ENCODE assay signal across 9 cellular contexts in the genomic region with DNA sequence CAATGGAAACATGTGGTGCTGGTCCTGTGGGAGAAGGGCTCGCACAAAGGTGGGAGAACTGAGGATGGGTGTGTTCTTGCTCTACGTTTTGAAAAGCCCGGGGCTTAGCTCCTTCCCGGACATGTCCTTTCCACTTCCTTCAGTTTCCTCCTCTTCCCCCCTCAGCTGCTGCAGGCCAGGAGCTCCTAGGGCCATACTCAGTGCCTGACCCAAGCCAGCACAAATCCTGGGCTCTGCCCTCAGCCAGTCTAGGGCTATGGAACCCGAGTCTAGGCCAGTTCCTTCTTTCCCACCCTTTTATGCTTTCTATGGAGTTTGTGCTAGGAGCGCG. TPM values are rescaled to one million over a fixed set of nuclear protein-coding genes. Genes with fewer than 3 reads are reported as not detected.
A peak's percentile ranks its signal among the peaks of the same experiment; 100 is the strongest.
DNase-seq lines count a peak whose midpoint lies in the region; ATAC-seq, FAIRE-seq and TF ChIP-seq lines count a peak whose summit lies in the region.
"Had no signal": no experiment of that assay in that cellular context is flagged by ENCODE, and none has a peak within 500 bp of the region (broad histone marks: within the 10 kb centered on the region; RNA-seq: fewer than 3 reads in every experiment).

No MANE protein-coding gene starts in this region.

- ATAC-seq in HCT116 (no peak), HG03280 (IDR thresholded peaks at IDR 0.05; ENCODE audit: unreplicated experiment) (no peak), GM19463 (IDR thresholded peaks at IDR 0.05; ENCODE audit: unreplicated experiment) (no peak)

- H2AFZ ChIP-seq in HCT116 (ENCODE audit: low read depth, low read length, poor library complexity, severe bottlenecking) (no peak overlapping the region), astrocyte (ENCODE audit: low read depth, low read length) (peak overlapping the region; percentile 77)

- H3K4me3 ChIP-seq in HCT116 (replicated peaks in 1 of 2; ENCODE audit: low read depth in 1 of 2, low read length in 2 of 2): no peak overlapping the region
- H3K4me3 ChIP-seq in astrocyte (ENCODE audit: insufficient read depth, low read depth, low read length): peak overlapping the region; percentile 52
- H3K4me3 ChIP-seq in iPS-18a (ENCODE audit: low read length): peak overlapping the region; percentile 68
- peak overlapping the region; percentile 80 to 81 (median 80) for H3K4me3 ChIP-seq in skeletal muscle tissue (ENCODE audit: low read length in 3 of 3)

- no peak overlapping the region for H3K27ac Mint-ChIP-seq in astrocyte (ENCODE audit: unreplicated experiment)

- POLR2A ChIA-PET in HCT116 (lab: Charles Lee): no interaction called here

- CTCF ChIA-PET in HCT116 (lab: Charles Lee): no interaction called here

- peaks cover 9% of the 10 kb centered on the region for H3K4me1 Mint-ChIP-seq in astrocyte (ENCODE audit: low read depth, unreplicated experiment)

- intact Hi-C loops in HCT116 (cut with micrococcal nuclease): no loop called here

- peak overlapping the region; percentile 83 for H3K4me2 ChIP-seq in HCT116 (ENCODE audit: low read length)
- H3K4me2 ChIP-seq in astrocyte (ENCODE audit: low read length): peak overlapping the region; percentile 94

- H3K36me3 ChIP-seq in HCT116 (ENCODE audit: control insufficient read depth in 1 of 2, insufficient read depth in 2 of 2, low read length in 2 of 2) (no peaks in the 10 kb centered on the region), astrocyte (ENCODE audit: insufficient read depth, low read length) (no peaks in the 10 kb centered on the region), iPS-18a (ENCODE audit: control insufficient read depth, low read depth, low read length) (no peaks in the 10 kb centered on the region), skeletal muscle tissue (ENCODE audit: control insufficient read depth in 3 of 3, insufficient read depth in 3 of 3, low read length in 3 of 3) (peaks cover 0 to 12% (median 0%) of the 10 kb centered on the region in 3 donors)

- no peaks in the 10 kb centered on the region for H3K9me2 ChIP-seq in HCT116 (ENCODE audit: insufficient read depth)

- H3K27me3 ChIP-seq in HCT116 (ENCODE audit: insufficient read depth, low read length): no peaks in the 10 kb centered on the region
- H3K27me3 ChIP-seq in astrocyte (ENCODE audit: insufficient read depth, low read length): peaks cover 88% of the 10 kb centered on the region
- peaks cover 98% of the 10 kb centered on the region for H3K27me3 ChIP-seq in iPS-18a (ENCODE audit: control insufficient read depth, insufficient read depth, low read length)
- peaks cover 7 to 13% (median 8%) of the 10 kb centered on the region in 3 donors for H3K27me3 ChIP-seq in skeletal muscle tissue (ENCODE audit: control insufficient read depth in 3 of 3, insufficient read depth in 3 of 3, low read length in 3 of 3)

- peak overlapping the region; percentile 83 for H3K4me3 Mint-ChIP-seq in astrocyte (ENCODE audit: unreplicated experiment)

- H3K9ac ChIP-seq in HCT116 (ENCODE audit: low read length) (no peak overlapping the region), astrocyte (ENCODE audit: low read length) (peak overlapping the region; percentile 61), iPS-18a (ENCODE audit: low read length) (no peak overlapping the region), skeletal muscle tissue (ENCODE audit: low read depth in 1 of 3, low read length in 3 of 3) (peak overlapping the region; percentile 74 to 84 (median 83))

- H3K9me3 ChIP-seq in HCT116 (ENCODE audit: control insufficient read depth in 1 of 2, insufficient read depth in 1 of 2, low read depth in 1 of 2, low read length in 2 of 2): no peaks in the 10 kb centered on the region
- H3K9me3 ChIP-seq in astrocyte (ENCODE audit: insufficient read depth, low read depth, low read length): peaks cover 11% of the 10 kb centered on the region
- no peaks in the 10 kb centered on the region for H3K9me3 ChIP-seq in iPS-18a (ENCODE audit: control insufficient read depth, low read depth, low read length)
- H3K9me3 ChIP-seq in skeletal muscle tissue (ENCODE audit: control insufficient read depth in 3 of 3, low read length in 3 of 3): no peaks in the 10 kb centered on the region

- H3K27me3 Mint-ChIP-seq in astrocyte (ENCODE audit: low read depth, unreplicated experiment): peaks cover 59% of the 10 kb centered on the region

- no peak for FAIRE-seq in astrocyte (lab: Jason Lieb, UNC)

- no TSS peak for BruUV-seq in HCT116 (replicated peaks; lab: Mats Ljungman, UMichigan)

- peaks cover 10% of the 10 kb centered on the region for H3K9me3 Mint-ChIP-seq in astrocyte (ENCODE audit: unreplicated experiment)

- peaks cover 14% of the 10 kb centered on the region for H3K36me3 Mint-ChIP-seq in astrocyte (ENCODE audit: low read depth, unreplicated experiment)

- H3K27ac ChIP-seq in HCT116 (ENCODE audit: low read depth, low read length) (no peak overlapping the region), astrocyte (ENCODE audit: low read depth, low read length) (no peak overlapping the region), iPS-18a (ENCODE audit: low read length) (no peak overlapping the region), skeletal muscle tissue (ENCODE audit: low read depth, low read length) (peak overlapping the region; percentile 91)

- in situ Hi-C loops in G401 (cut with HindIII; ENCODE audit: low sequenced_read_pairs): no loop called here

- DNase-seq in HCT116 (ENCODE audit: low read depth, low spot score) (no peak), astrocyte (ENCODE audit: low read depth) (no peak), G401 (ENCODE audit: low spot score) (no peak)
- no peak for DNase-seq in activated T-cell treated with anti-CD3 and anti-CD28 coated beads, Interleukin-2, amount 50 U/mL, for 1 hour
- DNase-seq: NCI-H1930 had no signal

- no peaks in the 10 kb centered on the region for H3K79me2 ChIP-seq in HCT116 (ENCODE audit: insufficient read depth, low read length)
- H3K79me2 ChIP-seq in astrocyte (ENCODE audit: insufficient read depth, low read length): no peaks in the 10 kb centered on the region

- no peak for TF ChIP-seq CTCF in HCT116 (IDR thresholded peaks at IDR 0.05 in 2 of 3, conservative IDR thresholded peaks at IDR 0.05 in 1 of 3; ENCODE audit: borderline replicate concordance in 1 of 3, insufficient read depth in 1 of 3, low read depth in 2 of 3, low read length in 2 of 3)
- TF ChIP-seq CTCF in astrocyte (IDR thresholded peaks at IDR 0.05; ENCODE audit: insufficient read depth, low read depth, low read length): no peak

- no peaks in the 10 kb centered on the region for H4K20me1 ChIP-seq in HCT116 (ENCODE audit: insufficient read depth)
- peaks cover 6% of the 10 kb centered on the region for H4K20me1 ChIP-seq in astrocyte (ENCODE audit: insufficient read depth, low read length)

- TF ChIP-seq POLR2A in HCT116 (IDR thresholded peaks at IDR 0.05; ENCODE audit: borderline replicate concordance, extremely low read depth, insufficient read depth, insufficient read length): no peak

- RAD21 ChIA-PET in HCT116 (lab: Charles Lee; ENCODE audit: low non-redundant PET in 1 of 2, low total read pairs in 2 of 2, uncharacterized antibody in 2 of 2, unreplicated experiment in 2 of 2): no interaction called here

- no peak for TF ChIP-seq RAD21 in HCT116 (IDR thresholded peaks at IDR 0.05; ENCODE audit: low read depth)

- H3K4me1 ChIP-seq in HCT116 (ENCODE audit: control insufficient read depth in 1 of 2, insufficient read depth in 2 of 2, low read length in 2 of 2): peaks cover 7 to 23% of the 10 kb centered on the region in 2 experiments
- H3K4me1 ChIP-seq in astrocyte (ENCODE audit: insufficient read depth, low read length): peaks cover 31% of the 10 kb centered on the region
- H3K4me1 ChIP-seq in iPS-18a (ENCODE audit: control insufficient read depth, low read depth, low read length): peaks cover 12% of the 10 kb centered on the region
- peaks cover 48 to 63% (median 61%) of the 10 kb centered on the region in 3 donors for H3K4me1 ChIP-seq in skeletal muscle tissue (ENCODE audit: control insufficient read depth in 3 of 3, insufficient read depth in 3 of 3, low read length in 3 of 3)

TF ChIP-seq in HCT116, 20 proteins besides CTCF, POLR2A, EP300 and RAD21:
- TF ChIP-seq, protein P1, sequence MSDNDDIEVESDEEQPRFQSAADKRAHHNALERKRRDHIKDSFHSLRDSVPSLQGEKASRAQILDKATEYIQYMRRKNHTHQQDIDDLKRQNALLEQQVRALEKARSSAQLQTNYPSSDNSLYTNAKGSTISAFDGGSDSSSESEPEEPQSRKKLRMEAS (IDR thresholded peaks at IDR 0.05): no peak
- no peak for TF ChIP-seq FOSL1 (IDR thresholded peaks at IDR 0.05; ENCODE audit: low read depth)
- no peak for TF ChIP-seq SP1 (IDR thresholded peaks at IDR 0.05; ENCODE audit: low read depth)

RNA-seq across cellular contexts. Expression of a gene that starts 1.4 kb away (rescaled TPM):
- 0.54 TPM for total RNA-seq in HCT116 (2021; ENCODE audit: unreplicated experiment)
- 0.02 and 0.20 TPM in 2 replicates for polyA plus RNA-seq in HCT116 (2012)
- total RNA-seq in astrocyte: 7.4 and 10.1 TPM in 2 replicates
- 4.2 TPM for total RNA-seq in skeletal muscle tissue
- total RNA-seq in G401 (2014; rRNA removed; shearing (Covaris generic)): not detected in 2 replicates

Comparison
In these comparisons a context has a peak if more than half of its experiments do, and no peak if none do; other contexts are left out.
1. H3K4me3 ChIP-seq: peak in astrocyte (single experiment), iPS-18a (single experiment) and skeletal muscle tissue (3 of 3); none in HCT116 (0 of 2).
2. H3K9ac ChIP-seq: peak in astrocyte (single experiment) and skeletal muscle tissue (3 of 3); none in HCT116 (single experiment) and iPS-18a (single experiment).